Comparison of ENCODE assay signal across 9 cellular contexts in genomic region chr16:56547120-56547948, GRCh38. TPM values are rescaled to one million over a fixed set of nuclear protein-coding genes. Genes with fewer than 3 reads are reported as not detected.
A peak's percentile ranks its signal among the peaks of the same experiment; 100 is the strongest.
DNase-seq lines count a peak whose midpoint lies in the region; ATAC-seq and TF ChIP-seq lines count a peak whose summit lies in the region.
"Had no signal": no experiment of that assay in that cellular context is flagged by ENCODE, and none has a peak within 500 bp of the region (broad histone marks: within the 10 kb centered on the region; RNA-seq: fewer than 3 reads in every experiment).

No MANE protein-coding gene starts in this region.

- H3K4me3 Mint-ChIP-seq in HFFc6: no peak overlapping the region

- H3K27ac ChIP-seq in angular gyrus (ENCODE audit: low read depth, low read length): peak overlapping the region; percentile 100
- H3K27ac ChIP-seq: SJSA1 had no signal

- H3K9me3 Mint-ChIP-seq in HFFc6: no peaks in the 10 kb centered on the region

- H3K36me3 Mint-ChIP-seq in HFFc6 (ENCODE audit: low read depth): no peaks in the 10 kb centered on the region

- H3K27ac Mint-ChIP-seq in HFFc6: peak overlapping the region; percentile 50; the same call in 1 of the 2 replicates

- peaks cover 31% of the 10 kb centered on the region for H3K4me1 Mint-ChIP-seq in HFFc6 (ENCODE audit: low read depth)

- peaks cover 11% of the 10 kb centered on the region for H3K27me3 Mint-ChIP-seq in HFFc6 (ENCODE audit: insufficient read depth)

- ATAC-seq in GM18873 (IDR thresholded peaks at IDR 0.05; ENCODE audit: low FRiP score, unreplicated experiment): no peak
- ATAC-seq in HG03521 (IDR thresholded peaks at IDR 0.05; ENCODE audit: unreplicated experiment): no peak
- no peak for ATAC-seq in HG03097 (IDR thresholded peaks at IDR 0.05; ENCODE audit: low FRiP score, unreplicated experiment)

- TF ChIP-seq CTCF in HFFc6 (IDR thresholded peaks at IDR 0.05): no peak

- DNase-seq in AG08395 (ENCODE audit: low spot score) (peak; percentile 64), HFFc6 (peak; percentile 45), iPS-NIHi11 (ENCODE audit: low spot score) (peak; percentile 73)
- no peak for DNase-seq in activated CD4-positive, alpha-beta T cell treated with anti-CD3 and anti-CD28 coated beads for 1 hour

RNA-seq across cellular contexts. Expression of gene MT4, which starts 17.5 kb away (rescaled TPM):
- total RNA-seq in HFFc6 (2021; fragmentation: NEBNext Ultra II Directional; extraction: Animal tissue kit (Norgen Biotek cat#: 25700)): not detected
- total RNA-seq: SJSA1 had no signal

RNA-seq across cellular contexts. Expression of gene BBS2, which starts 27.5 kb away (rescaled TPM):
- total RNA-seq in HFFc6 (2021; fragmentation: NEBNext Ultra II Directional; extraction: Animal tissue kit (Norgen Biotek cat#: 25700)): 10 to 100 TPM; 26.2 to 33.3 (median 29.5) TPM

RNA-seq across cellular contexts. Expression of gene MT3, which starts 42.0 kb away (rescaled TPM):
- not detected for total RNA-seq in HFFc6 (2021; fragmentation: NEBNext Ultra II Directional; extraction: Animal tissue kit (Norgen Biotek cat#: 25700))
- total RNA-seq: SJSA1 had no signal
